In the genomic region with DNA sequence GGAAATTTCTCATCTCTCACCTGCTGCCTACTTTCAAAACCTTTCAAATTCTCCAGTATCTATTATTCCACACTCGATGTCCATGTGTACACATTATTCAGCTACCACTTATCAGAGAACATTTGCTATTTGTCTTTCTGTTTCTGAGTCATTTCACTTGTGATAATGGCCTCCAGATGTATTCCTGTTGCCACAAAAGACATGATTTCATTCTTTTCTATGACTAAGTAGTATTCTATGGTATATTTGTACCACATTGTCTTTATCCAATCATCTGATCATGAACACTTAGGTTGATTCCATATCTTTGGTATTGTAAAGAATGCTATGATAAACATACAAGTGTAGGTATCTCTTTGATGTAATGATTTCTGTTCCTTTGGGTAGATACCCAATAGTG, we compare ENCODE assay signal across 21 cellular contexts.
"Had no signal": no experiment of that assay in that cellular context is flagged by ENCODE, and none has a peak within 500 bp of the region (broad histone marks: within the 10 kb centered on the region; RNA-seq: fewer than 3 reads in every experiment).

No MANE protein-coding gene starts in this region.

- H3K4me1 ChIP-seq: esophagus muscularis mucosa, gastrocnemius medialis, left lung, neural progenitor cell, parathyroid adenoma, right lobe of liver, vagina had no signal

- H3K36me3 ChIP-seq: esophagus muscularis mucosa, gastrocnemius medialis, left lung, neural progenitor cell, right lobe of liver, vagina had no signal

- H3K9me3 ChIP-seq: esophagus muscularis mucosa, gastrocnemius medialis, right lobe of liver, vagina had no signal

- ATAC-seq: gastrocnemius medialis; left cardiac atrium; left lung; naive thymus-derived CD4-positive, alpha-beta T cell; right lobe of liver; stimulated activated naive B cell treated with anti-CD40 and anti-IgM and Interleukin-4, amounts not matched to agents 10 μg/mL and 1 μg/mL and 100 μg/mL, for 72 hours had no signal

- H3K27ac ChIP-seq: dorsolateral prefrontal cortex, esophagus muscularis mucosa, gastrocnemius medialis, left lung, neural progenitor cell, parathyroid adenoma, right lobe of liver, vagina had no signal

- DNase-seq: dorsolateral prefrontal cortex; effector CD4-positive, alpha-beta T cell; gastrocnemius medialis; head of caudate nucleus; kidney; left cardiac atrium; left lung; mammary epithelial cell; mesendoderm; midbrain; naive thymus-derived CD4-positive, alpha-beta T cell; right lobe of liver; small intestine; stimulated activated CD4-positive, alpha-beta T cell treated with anti-CD3 and anti-CD28 coated beads, Interleukin-15, amount 100 ng/mL, for 24 hours; stimulated activated CD4-positive, alpha-beta T cell treated with anti-CD3 and anti-CD28 coated beads, Interleukin-2, amount 100 ng/mL, for 48 hours; stimulated activated naive B cell treated with anti-CD40 and anti-IgM and Interleukin-4, amounts not matched to agents 10 μg/mL and 1 μg/mL and 100 μg/mL, for 72 hours had no signal

- FAIRE-seq: colon, small intestine had no signal

- H3K4me3 ChIP-seq: dorsolateral prefrontal cortex, esophagus muscularis mucosa, gastrocnemius medialis, left lung, neural progenitor cell, right lobe of liver, vagina had no signal

- H3K27me3 ChIP-seq: esophagus muscularis mucosa, gastrocnemius medialis, left lung, neural progenitor cell, right lobe of liver, vagina had no signal
